ENCODE assay signal across 20 cellular contexts in genomic region chr9:100020121-100020780, GRCh38.
A peak's percentile ranks its signal among the peaks of the same experiment; 100 is the strongest.
DNase-seq lines count a peak whose midpoint lies in the region; ATAC-seq, FAIRE-seq and TF ChIP-seq lines count a peak whose summit lies in the region.
"Had no signal": no experiment of that assay in that cellular context is flagged by ENCODE, and none has a peak within 500 bp of the region (broad histone marks: within the 10 kb centered on the region; RNA-seq: fewer than 3 reads in every experiment).

No MANE protein-coding gene starts in this region.

- no peak for TF ChIP-seq POLR2A in GM12891 (IDR thresholded peaks at IDR 0.05; ENCODE audit: low read depth, low read length)

- ATAC-seq in GM18498 (IDR thresholded peaks at IDR 0.05; ENCODE audit: unreplicated experiment) = no peak
- ATAC-seq: gastroesophageal sphincter, HepG2, right cardiac atrium had no signal

- in situ Hi-C loops in SK-MEL-5 (cut with HindIII; ENCODE audit: low pct_unique_long_range_greater_than_20kb, low sequenced_read_pairs) = no loop called here

- DNase-seq in A172 (ENCODE audit: low spot score) (peak; percentile 27), GM12891 (ENCODE audit: insufficient read length, low spot score) (no peak), SK-MEL-5 (ENCODE audit: low read depth, low spot score) (peak; percentile 37), fibroblast of the aortic adventitia (ENCODE audit: low read depth) (peak; percentile 44), anterior cingulate cortex (lab: John Stamatoyannopoulos, UW) (no peak), H7 (no peak), Kasumi-1 (lab: John Stamatoyannopoulos, UW) (no peak)
- DNase-seq: activated naive CD8-positive, alpha-beta T cell treated with anti-CD3 and anti-CD28 coated beads, Interleukin-2, amount 10 ng/mL, durations not matched to agents 7 days and 5 days; CD4-positive, alpha-beta T cell; HFFc6; kidney glomerular epithelial cell; mammary epithelial cell; NCI-H1436; NCI-H524 treated with DMSO at 0.1 percent for 48 hours; right cardiac atrium had no signal

- H3K4me3 ChIP-seq in fibroblast of the aortic adventitia (ENCODE audit: low read depth, low read length) (no peak overlapping the region), H7 (ENCODE audit: insufficient read depth, low read depth, low read length) (no peak overlapping the region)
- H3K4me3 ChIP-seq: cardiac muscle cell, gastroesophageal sphincter had no signal

- peak; percentile 5 for FAIRE-seq in GM12891 (lab: Jason Lieb, UNC)
- FAIRE-seq: A204.1, HepG2 had no signal

- H3K27me3 ChIP-seq in H7 (ENCODE audit: control insufficient read depth, insufficient read depth, low read length) = no peaks in the 10 kb centered on the region
- H3K27me3 ChIP-seq: cardiac muscle cell, gastroesophageal sphincter had no signal

- no peak for TF ChIP-seq CTCF in fibroblast of the aortic adventitia (IDR thresholded peaks at IDR 0.05; ENCODE audit: insufficient read depth, low read length)

- H3K36me3 ChIP-seq in H7 (replicated peaks; ENCODE audit: control insufficient read depth, insufficient read depth, low read length) = no peaks in the 10 kb centered on the region; the same call in none of the 2 replicates

TF ChIP-seq in GM12891, 5 proteins besides CTCF, POLR2A, EP300 and RAD21:
- TF ChIP-seq POLR2AphosphoS5 (IDR thresholded peaks at IDR 0.05; ENCODE audit: low read depth, low read length) (no peak), TAF1 (IDR thresholded peaks at IDR 0.05; ENCODE audit: low read depth, low read length) (no peak), PAX5 (IDR thresholded peaks at IDR 0.05; ENCODE audit: insufficient read depth, low read length, severe bottlenecking) (no peak), SPI1 (IDR thresholded peaks at IDR 0.05; ENCODE audit: low read depth, low read length) (no peak), POU2F2 (IDR thresholded peaks at IDR 0.05; ENCODE audit: low read depth, low read length) (no peak)

Comparison
In these comparisons a context has a peak if more than half of its experiments do, and no peak if none do; other contexts are left out.
1. DNase-seq: peak in A172 (single experiment), SK-MEL-5 (single experiment) and fibroblast of the aortic adventitia (single experiment); none in GM12891 (single experiment), anterior cingulate cortex (0 of 58), H7 (single experiment) and Kasumi-1 (0 of 2).